Comparison of ENCODE assay signal across 1 cellular context in the genomic region with DNA sequence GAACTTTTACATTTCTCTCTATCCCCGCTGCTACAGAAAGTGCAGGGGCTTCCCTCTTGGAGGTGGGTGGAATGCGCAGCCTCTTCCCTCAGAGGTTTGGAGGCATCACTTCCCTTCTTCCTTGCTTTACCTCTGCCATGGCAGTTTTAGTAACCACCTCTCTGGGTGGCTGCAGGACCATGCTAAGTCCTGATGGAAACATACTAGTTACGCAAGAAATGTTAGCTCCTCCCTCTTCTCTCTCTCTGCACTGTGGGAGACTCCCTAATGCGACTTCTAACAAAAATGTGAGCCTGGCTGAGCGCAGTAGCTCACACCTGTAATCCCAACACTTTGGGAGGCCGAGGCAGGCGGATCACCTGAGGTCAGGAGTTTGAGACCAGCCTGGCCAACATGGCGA.
TF ChIP-seq lines count a peak whose summit lies in the region.

No MANE protein-coding gene starts in this region.

TF ChIP-seq in GM23338, 12 proteins besides CTCF, POLR2A, EP300 and RAD21 (continued from another document):
- TF ChIP-seq, protein P1, sequence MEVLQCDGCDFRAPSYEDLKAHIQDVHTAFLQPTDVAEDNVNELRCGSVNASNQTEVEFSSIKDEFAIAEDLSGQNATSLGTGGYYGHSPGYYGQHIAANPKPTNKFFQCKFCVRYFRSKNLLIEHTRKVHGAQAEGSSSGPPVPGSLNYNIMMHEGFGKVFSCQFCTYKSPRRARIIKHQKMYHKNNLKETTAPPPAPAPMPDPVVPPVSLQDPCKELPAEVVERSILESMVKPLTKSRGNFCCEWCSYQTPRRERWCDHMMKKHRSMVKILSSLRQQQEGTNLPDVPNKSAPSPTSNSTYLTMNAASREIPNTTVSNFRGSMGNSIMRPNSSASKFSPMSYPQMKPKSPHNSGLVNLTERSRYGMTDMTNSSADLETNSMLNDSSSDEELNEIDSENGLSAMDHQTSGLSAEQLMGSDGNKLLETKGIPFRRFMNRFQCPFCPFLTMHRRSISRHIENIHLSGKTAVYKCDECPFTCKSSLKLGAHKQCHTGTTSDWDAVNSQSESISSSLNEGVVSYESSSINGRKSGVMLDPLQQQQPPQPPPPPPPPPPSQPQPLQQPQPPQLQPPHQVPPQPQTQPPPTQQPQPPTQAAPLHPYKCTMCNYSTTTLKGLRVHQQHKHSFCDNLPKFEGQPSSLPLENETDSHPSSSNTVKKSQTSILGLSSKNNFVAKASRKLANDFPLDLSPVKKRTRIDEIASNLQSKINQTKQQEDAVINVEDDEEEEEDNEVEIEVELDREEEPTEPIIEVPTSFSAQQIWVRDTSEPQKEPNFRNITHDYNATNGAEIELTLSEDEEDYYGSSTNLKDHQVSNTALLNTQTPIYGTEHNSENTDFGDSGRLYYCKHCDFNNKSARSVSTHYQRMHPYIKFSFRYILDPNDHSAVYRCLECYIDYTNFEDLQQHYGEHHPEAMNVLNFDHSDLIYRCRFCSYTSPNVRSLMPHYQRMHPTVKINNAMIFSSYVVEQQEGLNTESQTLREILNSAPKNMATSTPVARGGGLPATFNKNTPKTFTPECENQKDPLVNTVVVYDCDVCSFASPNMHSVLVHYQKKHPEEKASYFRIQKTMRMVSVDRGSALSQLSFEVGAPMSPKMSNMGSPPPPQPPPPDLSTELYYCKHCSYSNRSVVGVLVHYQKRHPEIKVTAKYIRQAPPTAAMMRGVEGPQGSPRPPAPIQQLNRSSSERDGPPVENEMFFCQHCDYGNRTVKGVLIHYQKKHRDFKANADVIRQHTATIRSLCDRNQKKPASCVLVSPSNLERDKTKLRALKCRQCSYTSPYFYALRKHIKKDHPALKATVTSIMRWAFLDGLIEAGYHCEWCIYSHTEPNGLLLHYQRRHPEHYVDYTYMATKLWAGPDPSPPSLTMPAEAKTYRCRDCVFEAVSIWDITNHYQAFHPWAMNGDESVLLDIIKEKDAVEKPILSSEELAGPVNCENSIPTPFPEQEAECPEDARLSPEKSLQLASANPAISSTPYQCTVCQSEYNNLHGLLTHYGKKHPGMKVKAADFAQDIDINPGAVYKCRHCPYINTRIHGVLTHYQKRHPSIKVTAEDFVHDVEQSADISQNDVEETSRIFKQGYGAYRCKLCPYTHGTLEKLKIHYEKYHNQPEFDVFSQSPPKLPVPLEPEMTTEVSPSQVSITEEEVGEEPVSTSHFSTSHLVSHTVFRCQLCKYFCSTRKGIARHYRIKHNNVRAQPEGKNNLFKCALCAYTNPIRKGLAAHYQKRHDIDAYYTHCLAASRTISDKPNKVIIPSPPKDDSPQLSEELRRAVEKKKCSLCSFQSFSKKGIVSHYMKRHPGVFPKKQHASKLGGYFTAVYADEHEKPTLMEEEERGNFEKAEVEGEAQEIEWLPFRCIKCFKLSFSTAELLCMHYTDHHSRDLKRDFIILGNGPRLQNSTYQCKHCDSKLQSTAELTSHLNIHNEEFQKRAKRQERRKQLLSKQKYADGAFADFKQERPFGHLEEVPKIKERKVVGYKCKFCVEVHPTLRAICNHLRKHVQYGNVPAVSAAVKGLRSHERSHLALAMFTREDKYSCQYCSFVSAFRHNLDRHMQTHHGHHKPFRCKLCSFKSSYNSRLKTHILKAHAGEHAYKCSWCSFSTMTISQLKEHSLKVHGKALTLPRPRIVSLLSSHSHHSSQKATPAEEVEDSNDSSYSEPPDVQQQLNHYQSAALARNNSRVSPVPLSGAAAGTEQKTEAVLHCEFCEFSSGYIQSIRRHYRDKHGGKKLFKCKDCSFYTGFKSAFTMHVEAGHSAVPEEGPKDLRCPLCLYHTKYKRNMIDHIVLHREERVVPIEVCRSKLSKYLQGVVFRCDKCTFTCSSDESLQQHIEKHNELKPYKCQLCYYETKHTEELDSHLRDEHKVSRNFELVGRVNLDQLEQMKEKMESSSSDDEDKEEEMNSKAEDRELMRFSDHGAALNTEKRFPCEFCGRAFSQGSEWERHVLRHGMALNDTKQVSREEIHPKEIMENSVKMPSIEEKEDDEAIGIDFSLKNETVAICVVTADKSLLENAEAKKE (CRISPR knock-in tag; IDR thresholded peaks at IDR 0.05) = no peak
TF ChIP-seq in GM23338: peak in this region for 0.
